In the genomic region with DNA sequence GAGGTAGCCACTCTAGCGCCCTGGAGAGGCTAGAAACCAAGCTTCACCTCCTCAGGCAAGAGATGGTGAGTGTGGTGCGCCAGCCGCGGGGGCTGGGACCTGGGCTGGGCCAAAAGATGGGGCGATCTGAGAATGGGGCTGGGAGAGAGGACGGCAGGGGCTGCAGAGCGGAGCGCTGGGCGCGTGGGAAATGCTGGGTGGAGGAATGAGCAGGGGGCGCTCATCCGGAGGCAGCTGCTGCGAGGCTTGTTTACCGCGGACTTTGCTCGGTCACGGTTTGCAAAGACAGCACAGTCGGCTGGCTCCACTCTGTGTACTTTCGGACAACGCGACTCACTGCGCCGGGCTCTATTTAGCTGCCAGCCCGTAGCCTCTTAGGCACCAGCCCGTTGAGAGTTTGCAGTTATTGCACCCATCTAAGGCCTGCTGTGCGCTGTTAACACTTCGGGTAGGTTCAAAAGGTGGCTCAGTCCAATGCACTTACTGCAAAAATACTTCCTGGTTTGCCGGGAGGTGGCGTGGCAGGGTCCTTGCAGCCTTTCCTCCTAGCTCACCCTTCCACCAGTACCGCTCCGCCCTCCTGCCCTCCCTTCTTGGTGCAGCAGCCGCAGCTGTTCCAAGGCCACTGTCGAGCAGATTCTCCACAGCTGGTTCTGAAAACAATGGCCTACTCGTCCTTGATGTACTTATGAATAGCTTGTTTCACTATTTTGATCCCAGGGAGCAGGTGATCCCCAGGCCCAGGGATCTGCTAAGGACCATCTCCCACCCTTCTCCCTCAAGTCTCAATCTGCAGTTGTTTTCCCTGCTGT, we compare ENCODE assay signal across 8 cellular contexts. TPM values are rescaled to one million over a fixed set of nuclear protein-coding genes. Genes with fewer than 3 reads are reported as not detected.
DNase-seq lines count a peak whose midpoint lies in the region; ATAC-seq and TF ChIP-seq lines count a peak whose summit lies in the region.

No MANE protein-coding gene starts in this region.

- ATAC-seq in GM18517 (IDR thresholded peaks at IDR 0.05; ENCODE audit: unreplicated experiment) (peak; percentile 95), HG03103 (IDR thresholded peaks at IDR 0.05; ENCODE audit: low read depth, unreplicated experiment) (peak; percentile 64), heart right ventricle (peak; percentile 90 to 97 (median 94)), HG02840 (IDR thresholded peaks at IDR 0.05; ENCODE audit: low FRiP score, unreplicated experiment) (no peak)

- H3K27ac ChIP-seq in A673 (ENCODE audit: low read depth, low read length, poor library complexity, severe bottlenecking) (no peak overlapping the region), heart right ventricle (peak overlapping the region; percentile 84 to 93 (median 86)), ovary (peak overlapping the region; percentile 70 to 75)

- TF ChIP-seq POLR2A in ovary (IDR thresholded peaks at IDR 0.05) = no peak

- H3K4me3 ChIP-seq in A673 (ENCODE audit: low read depth, low read length, poor library complexity, severe bottlenecking) (peak overlapping the region; percentile 60), heart right ventricle (peak overlapping the region; percentile 70 to 91 (median 83)), ovary (peak overlapping the region; percentile 75)

- TF ChIP-seq CTCF in A673 (conservative IDR thresholded peaks at IDR 0.05; ENCODE audit: low read depth, low read length) = peak; percentile 50
- peak in 8 of 9 donors; percentile 24 to 70 (median 55) for TF ChIP-seq CTCF in heart right ventricle (IDR thresholded peaks at IDR 0.05)
- peak; percentile 41 to 47 (median 44) for TF ChIP-seq CTCF in ovary (IDR thresholded peaks at IDR 0.05)

- BruUV-seq in A673 (replicated peaks; lab: Mats Ljungman, UMichigan) = no TSS peak

- CTCF ChIA-PET in A673 (lab: Charles Lee) = interaction anchor here (0.8 to 1.7 kb wide), 3 partner anchors 75 to 312 kb away, joined by 3 to 9 read pairs (median 3); no protein-coding TSS in a partner anchor

- H3K27me3 ChIP-seq in A673 (replicated peaks; ENCODE audit: insufficient read depth, low read depth, low read length, poor library complexity) (peaks cover 6% of the 10 kb centered on the region), heart right ventricle (peaks cover 0 to 19% (median 0%) of the 10 kb centered on the region in 7 donors), ovary (no peaks in the 10 kb centered on the region)

- H3K36me3 ChIP-seq in A673 (ENCODE audit: insufficient read depth, low read length, poor library complexity, severe bottlenecking) (no peaks in the 10 kb centered on the region), heart right ventricle (no peaks in the 10 kb centered on the region), ovary (no peaks in the 10 kb centered on the region)

- POLR2A ChIA-PET in A673 (lab: Charles Lee; ENCODE audit: low non-redundant PET) = no interaction called here

- no peaks in the 10 kb centered on the region for H3K9me3 ChIP-seq in A673 (ENCODE audit: low read depth, low read length, poor library complexity, severe bottlenecking)
- no peaks in the 10 kb centered on the region for H3K9me3 ChIP-seq in heart right ventricle
- H3K9me3 ChIP-seq in ovary = no peaks in the 10 kb centered on the region

- DNase-seq in A673 (ENCODE audit: low spot score) = peak; percentile 82
- DNase-seq in NCI-H2227 (lab: John Stamatoyannopoulos, UW; ENCODE audit: unreplicated experiment) = peak; percentile 77
- DNase-seq in amniotic epithelial cell (ENCODE audit: low read depth) = peak; percentile 94
- DNase-seq in heart right ventricle = peak; percentile 82
- DNase-seq in ovary = peak; percentile 83 to 87 (median 84)

- no peak for TF ChIP-seq EP300 in ovary (IDR thresholded peaks at IDR 0.05)

- peaks cover 5% of the 10 kb centered on the region for H3K4me1 ChIP-seq in A673 (ENCODE audit: insufficient read depth, low read length, poor library complexity, severe bottlenecking)
- peaks cover 0 to 38% (median 17%) of the 10 kb centered on the region in 9 donors for H3K4me1 ChIP-seq in heart right ventricle
- no peaks in the 10 kb centered on the region for H3K4me1 ChIP-seq in ovary (ENCODE audit: insufficient read depth)

- 0% methylated on average over 34 of the region's 34 CpGs for WGBS in heart right ventricle, 2 donors
- WGBS in ovary, 3 donors = 0 to 1% (median 0%) methylated on average over 34 of the region's 34 CpGs

- intact Hi-C loops in A673 (cut with micrococcal nuclease; ENCODE audit: unreplicated experiment) = loop anchor here (2.0 kb wide), 1 partner anchor 109 kb away; no protein-coding TSS in a partner anchor
- intact Hi-C loops in heart right ventricle (cut with DNase I) = loop anchor here in 6 of 10 donors (2.0 to 10.0 kb wide), 9 partner anchors 36 to 107 kb away; no protein-coding TSS in a partner anchor
- intact Hi-C loops in ovary (cut with DNase I) = no loop called here

RNA-seq across cellular contexts. Expression of a gene that starts 1.3 kb away (rescaled TPM):
- total RNA-seq in A673 (2021) (0.60 and 0.96 TPM in 2 replicates), heart right ventricle (1 to 10 TPM; 1.2 to 4.6 (median 2.2) TPM), ovary (1 to 10 TPM; 1.7 to 5.1 (median 3.0) TPM)
- polyA plus RNA-seq in heart right ventricle (1 to 10 TPM; 1.8 to 3.1 TPM), ovary (10 to 100 TPM in 1 of 2 donors, 1 to 10 TPM in 1; 5.9 to 10.8 TPM)

Comparison
In these comparisons a context has a peak if more than half of its experiments do, and no peak if none do; other contexts are left out.
1. intact Hi-C loops: an anchor here in A673 (2.0 kb wide) and heart right ventricle (2.0 to 10.0 kb wide); none called in ovary.